19 cellular contexts compared by ENCODE assay signal in the genomic region with DNA sequence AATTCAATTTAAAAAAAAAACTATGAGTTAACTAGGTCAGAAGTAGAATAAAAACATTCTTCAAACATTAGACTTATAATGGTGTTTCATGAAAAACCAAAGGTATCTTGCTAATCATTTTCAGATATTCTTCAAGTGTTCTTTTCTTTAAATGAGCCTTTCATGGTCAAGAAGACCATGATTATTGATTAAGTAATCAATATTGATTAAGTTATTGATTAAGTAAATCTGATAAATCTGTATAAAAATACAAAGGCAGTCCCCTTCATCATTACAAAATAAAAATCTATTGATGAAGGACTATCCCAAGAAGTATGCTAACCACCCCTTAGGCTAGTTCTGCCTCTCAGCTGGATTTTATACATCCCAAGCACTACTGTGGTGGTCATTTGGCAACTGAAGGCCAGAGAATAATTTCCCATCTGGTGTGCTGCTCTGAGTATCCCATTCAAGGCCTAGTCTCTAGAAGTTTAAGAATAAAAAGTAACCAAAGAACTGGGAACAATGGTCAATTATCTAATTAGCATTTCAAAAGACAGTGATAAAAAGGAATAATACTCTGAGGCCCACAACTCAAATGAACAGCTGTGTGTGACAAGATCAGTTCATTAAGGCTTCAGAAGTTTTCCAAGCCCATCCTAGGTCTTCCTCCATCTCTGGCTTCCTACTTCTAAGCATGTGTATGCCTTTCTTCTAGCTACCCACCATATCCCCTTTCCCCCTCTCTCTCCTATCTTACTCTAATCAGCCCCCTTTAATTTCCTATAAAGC.
"Had no signal": no experiment of that assay in that cellular context is flagged by ENCODE, and none has a peak within 500 bp of the region (broad histone marks: within the 10 kb centered on the region; RNA-seq: fewer than 3 reads in every experiment).

No MANE protein-coding gene starts in this region.

- H3K27ac Mint-ChIP-seq: activated naive CD4-positive, alpha-beta T cell treated with anti-CD3 and anti-CD28 coated beads, Interleukin-2, amount 50 U/mL, for 24 hours; naive thymus-derived CD4-positive, alpha-beta T cell; stimulated activated naive CD8-positive, alpha-beta T cell treated with anti-CD3 and anti-CD28 coated beads, Interleukin-15, Interleukin-2, amounts not matched to agents 100 ng/mL and 50 ng/mL, for 24 hours had no signal

- H3K4me1 ChIP-seq: body of pancreas, foreskin keratinocyte, prostate gland, right atrium auricular region, thyroid gland had no signal

- H3K27me3 ChIP-seq: body of pancreas, foreskin keratinocyte, right atrium auricular region, thyroid gland had no signal

- H3K36me3 ChIP-seq: prostate gland, right atrium auricular region, thyroid gland, WERI-Rb-1 had no signal

- H3K27me3 Mint-ChIP-seq: activated naive CD4-positive, alpha-beta T cell treated with anti-CD3 and anti-CD28 coated beads, Interleukin-2, amount 50 U/mL, for 24 hours; stimulated activated naive CD8-positive, alpha-beta T cell treated with anti-CD3 and anti-CD28 coated beads, Interleukin-15, Interleukin-2, amounts not matched to agents 100 ng/mL and 50 ng/mL, for 24 hours had no signal

- H3K9me3 ChIP-seq: body of pancreas, prostate gland, right atrium auricular region, thyroid gland had no signal

- H3K9me3 Mint-ChIP-seq: activated naive CD4-positive, alpha-beta T cell treated with anti-CD3 and anti-CD28 coated beads, Interleukin-2, amount 50 U/mL, for 24 hours; naive thymus-derived CD4-positive, alpha-beta T cell; stimulated activated naive CD8-positive, alpha-beta T cell treated with anti-CD3 and anti-CD28 coated beads, Interleukin-15, Interleukin-2, amounts not matched to agents 100 ng/mL and 50 ng/mL, for 24 hours had no signal

- H3K4me1 Mint-ChIP-seq: activated naive CD4-positive, alpha-beta T cell treated with anti-CD3 and anti-CD28 coated beads, Interleukin-2, amount 50 U/mL, for 24 hours; naive thymus-derived CD4-positive, alpha-beta T cell had no signal

- H3K4me3 ChIP-seq: body of pancreas, lung, prostate gland, right atrium auricular region, thyroid gland had no signal

- H3K36me3 Mint-ChIP-seq: activated naive CD4-positive, alpha-beta T cell treated with anti-CD3 and anti-CD28 coated beads, Interleukin-2, amount 50 U/mL, for 24 hours; naive thymus-derived CD4-positive, alpha-beta T cell had no signal

- ATAC-seq: body of pancreas; foreskin keratinocyte; left lobe of liver; naive thymus-derived CD4-positive, alpha-beta T cell had no signal

- DNase-seq: activated gamma-delta T cell treated with Interleukin-2 at 50 U/mL for 16 hours; activated T-cell treated with anti-CD3 and anti-CD28 coated beads, Interleukin-2, amount 50 U/mL, for 1 hour; anterior cingulate cortex; body of pancreas; foreskin keratinocyte; hypothalamus; kidney; naive thymus-derived CD4-positive, alpha-beta T cell; stimulated activated CD4-positive, alpha-beta T cell treated with anti-CD3 and anti-CD28 coated beads, Interleukin-4, amount 100 ng/mL, for 24 hours; substantia nigra; thyroid gland; WERI-Rb-1 had no signal

- FAIRE-seq: kidney, TTC549 had no signal

- H3K27ac ChIP-seq: body of pancreas, foreskin keratinocyte, prostate gland, right atrium auricular region, thyroid gland, WERI-Rb-1 had no signal

- H3K4me3 Mint-ChIP-seq: activated naive CD4-positive, alpha-beta T cell treated with anti-CD3 and anti-CD28 coated beads, Interleukin-2, amount 50 U/mL, for 24 hours; naive thymus-derived CD4-positive, alpha-beta T cell; stimulated activated naive CD8-positive, alpha-beta T cell treated with anti-CD3 and anti-CD28 coated beads, Interleukin-15, Interleukin-2, amounts not matched to agents 100 ng/mL and 50 ng/mL, for 24 hours had no signal
